Comparison of ENCODE assay signal across 14 cellular contexts in genomic region chr5:59789894-59790293, GRCh38.
A peak's percentile ranks its signal among the peaks of the same experiment; 100 is the strongest.
DNase-seq lines count a peak whose midpoint lies in the region; ATAC-seq and TF ChIP-seq lines count a peak whose summit lies in the region.
"Had no signal": no experiment of that assay in that cellular context is flagged by ENCODE, and none has a peak within 500 bp of the region (broad histone marks: within the 10 kb centered on the region; RNA-seq: fewer than 3 reads in every experiment).

No MANE protein-coding gene starts in this region.

- peak overlapping the region; percentile 53 for H3K27ac Mint-ChIP-seq in activated CD4-positive, alpha-beta memory T cell treated with anti-CD3 and anti-CD28 coated beads for 36 hours

- H3K27me3 ChIP-seq in heart right ventricle (peaks cover 0 to 12% (median 0%) of the 10 kb centered on the region in 7 donors), subcutaneous abdominal adipose tissue (ENCODE audit: control insufficient read depth in 5 of 5, insufficient read depth in 4 of 5, low read length in 5 of 5) (no peaks in the 10 kb centered on the region)

- TF ChIP-seq CTCF in heart right ventricle (IDR thresholded peaks at IDR 0.05): no peak

- CTCF ChIA-PET in activated CD4-positive, alpha-beta memory T cell treated with anti-CD3 and anti-CD28 coated beads for 36 hours (lab: Charles Lee): interaction anchor here (1.1 to 5.2 kb wide), 4 partner anchors 10 to 601 kb away, joined by 3 to 26 read pairs (median 4); no protein-coding TSS in a partner anchor

- ATAC-seq in heart right ventricle: peak in 4 of 8 donors; percentile 39 to 82 (median 62)
- no peak for ATAC-seq in Right ventricle myocardium superior (ENCODE audit: poor library complexity)
- no peak for ATAC-seq in activated CD4-positive, CD25-positive, alpha-beta regulatory T cell treated with anti-CD3 and anti-CD28 coated beads, Interleukin-2, amount 50 U/mL, for 24 hours

- peaks cover 14% of the 10 kb centered on the region for H3K4me1 Mint-ChIP-seq in activated CD4-positive, alpha-beta memory T cell treated with anti-CD3 and anti-CD28 coated beads for 36 hours (ENCODE audit: low read depth)

- intact Hi-C loops in heart right ventricle (cut with DNase I): loop anchor here in 6 of 10 donors (2.0 to 10.0 kb wide), 4 partner anchors 21 to 605 kb away; no protein-coding TSS in a partner anchor
- intact Hi-C loops in Right ventricle myocardium superior (cut with DNase I): no loop called here
- intact Hi-C loops in activated CD4-positive, alpha-beta memory T cell treated with anti-CD3 and anti-CD28 coated beads for 36 hours (cut with micrococcal nuclease): loop anchor here (10.0 kb wide), 1 partner anchor 305 kb away; no protein-coding TSS in a partner anchor

- WGBS in heart right ventricle, 2 donors: 40 to 60% methylated on average over 2 of the region's 2 CpGs

- peak overlapping the region in 8 of 10 donors; percentile 1 to 70 (median 52) for H3K27ac ChIP-seq in heart right ventricle
- peak overlapping the region; percentile 72 for H3K27ac ChIP-seq in subcutaneous abdominal adipose tissue (ENCODE audit: low read depth, low read length)
- H3K27ac ChIP-seq: parathyroid adenoma had no signal

- H3K4me3 Mint-ChIP-seq in activated CD4-positive, alpha-beta memory T cell treated with anti-CD3 and anti-CD28 coated beads for 36 hours: peak overlapping the region; percentile 11

- H3K9me3 ChIP-seq in heart right ventricle (no peaks in the 10 kb centered on the region), subcutaneous abdominal adipose tissue (ENCODE audit: control insufficient read depth in 5 of 5, low read length in 5 of 5) (no peaks in the 10 kb centered on the region)

- POLR2A ChIA-PET in activated CD4-positive, alpha-beta memory T cell treated with anti-CD3 and anti-CD28 coated beads for 36 hours (lab: Charles Lee): no interaction called here

- peaks cover 0 to 7% (median 0%) of the 10 kb centered on the region in 9 donors for H3K4me1 ChIP-seq in heart right ventricle
- peaks cover 0 to 21% (median 0%) of the 10 kb centered on the region in 5 donors for H3K4me1 ChIP-seq in subcutaneous abdominal adipose tissue (ENCODE audit: control insufficient read depth in 5 of 5, insufficient read depth in 5 of 5, low read length in 5 of 5)
- H3K4me1 ChIP-seq: parathyroid adenoma had no signal

- DNase-seq in heart right ventricle (no peak), Right ventricle myocardium superior (no peak), lung microvascular endothelial cell (ENCODE audit: low read depth in 2 of 2) (peak; percentile 68 to 91), NCI-H2081 (lab: John Stamatoyannopoulos, UW) (no peak)
- no peak for DNase-seq in activated CD4-positive, alpha-beta memory T cell treated with anti-CD3 and anti-CD28 coated beads for 36 hours
- no peak for DNase-seq in stimulated activated CD4-positive, alpha-beta T cell treated with anti-CD3 and anti-CD28 coated beads, Interleukin-4, amount 100 ng/mL, for 4 hours
- DNase-seq: DND-41; Karpas-422; NCI-H187 treated with DMSO at 0.1 percent for 48 hours; NCI-H526 treated with DMSO at 0.1 percent for 48 hours; stimulated activated CD4-positive, alpha-beta T cell treated with anti-CD3 and anti-CD28 coated beads, Interleukin-15, amount 100 ng/mL, for 24 hours had no signal

- no peaks in the 10 kb centered on the region for H3K9me3 Mint-ChIP-seq in activated CD4-positive, alpha-beta memory T cell treated with anti-CD3 and anti-CD28 coated beads for 36 hours

- no peaks in the 10 kb centered on the region for H3K36me3 Mint-ChIP-seq in activated CD4-positive, alpha-beta memory T cell treated with anti-CD3 and anti-CD28 coated beads for 36 hours

- peak overlapping the region in 1 of 5 donors; percentile 41 for H3K9ac ChIP-seq in subcutaneous abdominal adipose tissue (ENCODE audit: low read length in 5 of 5)
- H3K9ac ChIP-seq: parathyroid adenoma had no signal

- H3K27me3 Mint-ChIP-seq in activated CD4-positive, alpha-beta memory T cell treated with anti-CD3 and anti-CD28 coated beads for 36 hours: peaks cover 9% of the 10 kb centered on the region

- H3K36me3 ChIP-seq in heart right ventricle (no peaks in the 10 kb centered on the region), subcutaneous abdominal adipose tissue (ENCODE audit: control insufficient read depth in 5 of 5, insufficient read depth in 5 of 5, low read length in 5 of 5) (no peaks in the 10 kb centered on the region)

- peak overlapping the region in 1 of 10 donors; percentile 31 for H3K4me3 ChIP-seq in heart right ventricle
- H3K4me3 ChIP-seq in subcutaneous abdominal adipose tissue (ENCODE audit: low read depth in 1 of 5, low read length in 5 of 5): no peak overlapping the region

Comparison
In these comparisons a context has a peak if more than half of its experiments do, and no peak if none do; other contexts are left out.
1. DNase-seq: peak in lung microvascular endothelial cell (2 of 2); none in heart right ventricle (0 of 2), Right ventricle myocardium superior (single experiment), activated CD4-positive, alpha-beta memory T cell treated with anti-CD3 and anti-CD28 coated beads for 36 hours (single experiment), stimulated activated CD4-positive, alpha-beta T cell treated with anti-CD3 and anti-CD28 coated beads, Interleukin-4, amount 100 ng/mL, for 4 hours (0 of 2) and NCI-H2081 (0 of 2).